37 cellular contexts compared by ENCODE assay signal in genomic region chr12:91538418-91538817, GRCh38.
"Had no signal": no experiment of that assay in that cellular context is flagged by ENCODE, and none has a peak within 500 bp of the region (broad histone marks: within the 10 kb centered on the region; RNA-seq: fewer than 3 reads in every experiment).

No MANE protein-coding gene starts in this region.

- H3K27me3 Mint-ChIP-seq: activated CD4-positive, alpha-beta memory T cell treated with anti-CD3 and anti-CD28 coated beads, Interleukin-2, amount 10 ng/mL, durations not matched to agents 7 days and 5 days; activated CD4-positive, alpha-beta T cell treated with anti-CD3 and anti-CD28 coated beads for 36 hours; activated CD4-positive, alpha-beta T cell treated with anti-CD3 and anti-CD28 coated beads, Interleukin-2, amount 10 ng/mL, durations not matched to agents 7 days and 5 days; activated naive CD4-positive, alpha-beta T cell treated with anti-CD3 and anti-CD28 coated beads, Interleukin-2, amount 10 ng/mL, durations not matched to agents 7 days and 5 days; activated naive CD4-positive, alpha-beta T cell treated with anti-CD3 and anti-CD28 coated beads, Interleukin-2, amount 50 U/mL, for 24 hours; activated naive CD8-positive, alpha-beta T cell; activated naive CD8-positive, alpha-beta T cell treated with anti-CD3 and anti-CD28 coated beads, Interleukin-2, amount 10 ng/mL, durations not matched to agents 7 days and 5 days; activated T-cell treated with anti-CD3 and anti-CD28 coated beads, Interleukin-2, amount 50 U/mL, for 24 hours had no signal

- H3K4me3 Mint-ChIP-seq: activated CD4-positive, alpha-beta memory T cell treated with anti-CD3 and anti-CD28 coated beads, Interleukin-2, amount 10 ng/mL, durations not matched to agents 7 days and 5 days; activated CD4-positive, alpha-beta T cell treated with anti-CD3 and anti-CD28 coated beads for 36 hours; activated CD4-positive, alpha-beta T cell treated with anti-CD3 and anti-CD28 coated beads, Interleukin-2, amount 10 ng/mL, durations not matched to agents 7 days and 5 days; activated CD8-positive, alpha-beta memory T cell treated with anti-CD3 and anti-CD28 coated beads, Interleukin-2, amount 10 ng/mL, durations not matched to agents 7 days and 5 days; activated CD8-positive, alpha-beta T cell treated with anti-CD3 and anti-CD28 coated beads, Interleukin-2, amount 10 ng/mL, durations not matched to agents 7 days and 5 days; activated naive CD4-positive, alpha-beta T cell treated with anti-CD3 and anti-CD28 coated beads, Interleukin-2, amount 10 ng/mL, durations not matched to agents 7 days and 5 days; activated naive CD4-positive, alpha-beta T cell treated with anti-CD3 and anti-CD28 coated beads, Interleukin-2, amount 50 U/mL, for 24 hours; activated naive CD8-positive, alpha-beta T cell; activated naive CD8-positive, alpha-beta T cell treated with anti-CD3 and anti-CD28 coated beads, Interleukin-2, amount 10 ng/mL, durations not matched to agents 7 days and 5 days; activated naive CD8-positive, alpha-beta T cell treated with anti-CD3 and anti-CD28 coated beads, Interleukin-2, amount 50 U/mL, for 24 hours; activated T-cell treated with anti-CD3 and anti-CD28 coated beads, Interleukin-2, amount 50 U/mL, for 24 hours; brain; central memory CD8-positive, alpha-beta T cell; T-helper 1 cell treated with Interleukin-12 subunit alpha and Interleukin-12 subunit beta and Interleukin-4 antibody, amounts not matched to agents 30 μg/mL and 1 μg/mL, for 36 hours; T-helper 2 cell treated with Interferon-gamma antibody and Interleukin-4, amounts not matched to agents 5 μg/mL and 100 μg/mL, for 36 hours; WTC11 had no signal

- H3K36me3 ChIP-seq: ascending aorta, cardiac muscle cell, WERI-Rb-1 had no signal

- H3K4me1 Mint-ChIP-seq: activated CD4-positive, alpha-beta memory T cell treated with anti-CD3 and anti-CD28 coated beads, Interleukin-2, amount 10 ng/mL, durations not matched to agents 7 days and 5 days; activated CD4-positive, alpha-beta T cell treated with anti-CD3 and anti-CD28 coated beads for 36 hours; activated CD4-positive, alpha-beta T cell treated with anti-CD3 and anti-CD28 coated beads, Interleukin-2, amount 10 ng/mL, durations not matched to agents 7 days and 5 days; activated CD8-positive, alpha-beta memory T cell treated with anti-CD3 and anti-CD28 coated beads, Interleukin-2, amount 10 ng/mL, durations not matched to agents 7 days and 5 days; activated naive CD4-positive, alpha-beta T cell treated with anti-CD3 and anti-CD28 coated beads, Interleukin-2, amount 10 ng/mL, durations not matched to agents 7 days and 5 days; activated naive CD8-positive, alpha-beta T cell treated with anti-CD3 and anti-CD28 coated beads, Interleukin-2, amount 50 U/mL, for 24 hours; central memory CD8-positive, alpha-beta T cell had no signal

- H3K27ac ChIP-seq: ascending aorta, cardiac muscle cell, WERI-Rb-1 had no signal

- DNase-seq: activated CD4-positive, alpha-beta memory T cell treated with anti-CD3 and anti-CD28 coated beads, Interleukin-2, amount 10 ng/mL, durations not matched to agents 7 days and 5 days; activated CD4-positive, alpha-beta T cell treated with anti-CD3 and anti-CD28 coated beads for 1 hour; activated CD4-positive, alpha-beta T cell treated with anti-CD3 and anti-CD28 coated beads for 36 hours; activated CD4-positive, alpha-beta T cell treated with anti-CD3 and anti-CD28 coated beads for 48 hours; activated CD4-positive, alpha-beta T cell treated with anti-CD3 and anti-CD28 coated beads, Interleukin-2, amount 10 ng/mL, durations not matched to agents 7 days and 5 days; activated CD4-positive, alpha-beta T cell treated with anti-CD3 and anti-CD28 coated beads, Interleukin-2, amount 50 U/mL, for 48 hours; activated CD4-positive, CD25-positive, alpha-beta regulatory T cell; activated CD8-positive, alpha-beta memory T cell treated with anti-CD3 and anti-CD28 coated beads for 24 hours; activated CD8-positive, alpha-beta memory T cell treated with anti-CD3 and anti-CD28 coated beads, Interleukin-2, amount 10 ng/mL, durations not matched to agents 7 days and 5 days; activated CD8-positive, alpha-beta memory T cell treated with anti-CD3 and anti-CD28 coated beads, Interleukin-2, amount 50 U/mL, for 48 hours; activated CD8-positive, alpha-beta T cell treated with anti-CD3 and anti-CD28 coated beads, Interleukin-2, amount 10 ng/mL, durations not matched to agents 7 days and 5 days; activated effector memory CD4-positive, alpha-beta T cell treated with Interleukin-2 at 50 U/mL for 16 hours; activated gamma-delta T cell; activated naive CD4-positive, alpha-beta T cell treated with anti-CD3 and anti-CD28 coated beads, Interleukin-2, amount 10 ng/mL, durations not matched to agents 7 days and 5 days; activated naive CD4-positive, alpha-beta T cell treated with Interleukin-2 at 50 U/mL for 16 hours; activated naive CD8-positive, alpha-beta T cell treated with anti-CD3 and anti-CD28 coated beads, Interleukin-2, amount 10 ng/mL, durations not matched to agents 7 days and 5 days; activated naive CD8-positive, alpha-beta T cell treated with anti-CD3 and anti-CD28 coated beads, Interleukin-2, amount 50 U/mL, for 24 hours; activated T-cell treated with anti-CD3 and anti-CD28 coated beads, Interleukin-2, amount 50 U/mL, for 24 hours; activated T-cell treated with anti-CD3 and anti-CD28 coated beads, Interleukin-2, amount 50 U/mL, for 48 hours; amygdala; anterior cingulate cortex; caudate nucleus; cerebellar nuclear complex; T-helper 1 cell; T-helper 2 cell; T-helper 9 cell; WERI-Rb-1 had no signal

- H3K27ac Mint-ChIP-seq: activated CD4-positive, alpha-beta memory T cell treated with anti-CD3 and anti-CD28 coated beads, Interleukin-2, amount 10 ng/mL, durations not matched to agents 7 days and 5 days; activated CD4-positive, alpha-beta T cell treated with anti-CD3 and anti-CD28 coated beads for 36 hours; activated CD4-positive, alpha-beta T cell treated with anti-CD3 and anti-CD28 coated beads, Interleukin-2, amount 10 ng/mL, durations not matched to agents 7 days and 5 days; activated CD8-positive, alpha-beta memory T cell treated with anti-CD3 and anti-CD28 coated beads, Interleukin-2, amount 10 ng/mL, durations not matched to agents 7 days and 5 days; activated CD8-positive, alpha-beta T cell treated with anti-CD3 and anti-CD28 coated beads, Interleukin-2, amount 10 ng/mL, durations not matched to agents 7 days and 5 days; activated naive CD4-positive, alpha-beta T cell treated with anti-CD3 and anti-CD28 coated beads, Interleukin-2, amount 10 ng/mL, durations not matched to agents 7 days and 5 days; activated naive CD4-positive, alpha-beta T cell treated with anti-CD3 and anti-CD28 coated beads, Interleukin-2, amount 50 U/mL, for 24 hours; activated naive CD8-positive, alpha-beta T cell; activated naive CD8-positive, alpha-beta T cell treated with anti-CD3 and anti-CD28 coated beads, Interleukin-2, amount 10 ng/mL, durations not matched to agents 7 days and 5 days; activated naive CD8-positive, alpha-beta T cell treated with anti-CD3 and anti-CD28 coated beads, Interleukin-2, amount 50 U/mL, for 24 hours; activated T-cell treated with anti-CD3 and anti-CD28 coated beads, Interleukin-2, amount 50 U/mL, for 24 hours; activated T-helper 2 cell treated with anti-CD3 and anti-CD28 coated beads, Interferon-gamma antibody, Interleukin-2, Interleukin-4, amounts not matched to agents 10 μg/mL and 5 μg/mL and 100 μg/mL, durations not matched to agents 14 hours and 24 hours and 36 hours; brain; T-helper 1 cell treated with Interleukin-12 subunit alpha and Interleukin-12 subunit beta and Interleukin-4 antibody, amounts not matched to agents 30 μg/mL and 1 μg/mL, for 36 hours; T-helper 2 cell treated with Interferon-gamma antibody and Interleukin-4, amounts not matched to agents 5 μg/mL and 100 μg/mL, for 36 hours; WTC11 had no signal

- H3K4me1 ChIP-seq: ascending aorta had no signal

- H3K27me3 ChIP-seq: ascending aorta, cardiac muscle cell had no signal

- H3K4me3 ChIP-seq: ascending aorta, cardiac muscle cell had no signal

- H3K36me3 Mint-ChIP-seq: activated CD8-positive, alpha-beta memory T cell treated with anti-CD3 and anti-CD28 coated beads, Interleukin-2, amount 10 ng/mL, durations not matched to agents 7 days and 5 days; activated naive CD4-positive, alpha-beta T cell treated with anti-CD3 and anti-CD28 coated beads, Interleukin-2, amount 10 ng/mL, durations not matched to agents 7 days and 5 days; WTC11 had no signal
